17 cellular contexts compared by ENCODE assay signal in genomic region chr6:138450445-138450844, GRCh38. TPM values are rescaled to one million over a fixed set of nuclear protein-coding genes. Genes with fewer than 3 reads are reported as not detected.
A peak's percentile ranks its signal among the peaks of the same experiment; 100 is the strongest.
DNase-seq lines count a peak whose midpoint lies in the region; ATAC-seq lines count a peak whose summit lies in the region.
"Had no signal": no experiment of that assay in that cellular context is flagged by ENCODE, and none has a peak within 500 bp of the region (broad histone marks: within the 10 kb centered on the region; RNA-seq: fewer than 3 reads in every experiment).

No MANE protein-coding gene starts in this region.

- no peak for DNase-seq in COLO829 (ENCODE audit: low spot score)
- DNase-seq in stimulated activated CD4-positive, alpha-beta T cell treated with anti-CD3 and anti-CD28 coated beads, Interleukin-12 subunit alpha, Interleukin-12 subunit beta, amount 100 ng/mL, for 4 hours, result no peak
- no peak for DNase-seq in activated T-helper 1 cell treated with anti-CD3 and anti-CD28 coated beads, Interleukin-12 subunit alpha, Interleukin-12 subunit beta, Interleukin-2, Interleukin-4 antibody, amounts not matched to agents 30 ng/mL and 10 ng/mL and 1 ng/mL, durations not matched to agents 14 hours and 24 hours and 36 hours (ENCODE audit: low spot score)
- DNase-seq: activated naive CD4-positive, alpha-beta T cell treated with anti-CD3 and anti-CD28 coated beads, Interleukin-2, amount 10 ng/mL, durations not matched to agents 7 days and 5 days; body of pancreas; hippocampal formation; NCI-H1092; PC-3; small intestine; stomach; WERI-Rb-1 had no signal

- ATAC-seq in GM18498 (IDR thresholded peaks at IDR 0.05; ENCODE audit: unreplicated experiment) (peak; percentile 57), GM19395 (IDR thresholded peaks at IDR 0.05; ENCODE audit: unreplicated experiment) (peak; percentile 68), HG02885 (IDR thresholded peaks at IDR 0.05; ENCODE audit: poor library complexity, unreplicated experiment) (peak; percentile 69), GM21576 (IDR thresholded peaks at IDR 0.05; ENCODE audit: unreplicated experiment) (no peak)
- ATAC-seq in activated T-helper 17 cell treated with anti-CD3 and anti-CD28 coated beads, Interleukin-2, amount 50 U/mL, for 72 hours (replicated peaks), result peak; percentile 47
- ATAC-seq: body of pancreas, HCT116, PC-3 had no signal

- intact Hi-C loops in activated T-helper 1 cell treated with anti-CD3 and anti-CD28 coated beads, Interleukin-12 subunit alpha, Interleukin-12 subunit beta, Interleukin-2, Interleukin-4 antibody, amounts not matched to agents 30 ng/mL and 10 ng/mL and 1 ng/mL, durations not matched to agents 14 hours and 24 hours and 36 hours (cut with micrococcal nuclease), result no loop called here

- H3K27me3 Mint-ChIP-seq in activated T-helper 17 cell treated with anti-CD3 and anti-CD28 coated beads, Interleukin-2, amount 50 U/mL, for 72 hours, result no peaks in the 10 kb centered on the region
- peaks cover 3% of the 10 kb centered on the region for H3K27me3 Mint-ChIP-seq in activated T-helper 1 cell treated with anti-CD3 and anti-CD28 coated beads, Interleukin-12 subunit alpha, Interleukin-12 subunit beta, Interleukin-2, Interleukin-4 antibody, amounts not matched to agents 30 ng/mL and 10 ng/mL and 1 ng/mL, durations not matched to agents 14 hours and 24 hours and 36 hours (ENCODE audit: insufficient read depth)

- no peak overlapping the region for H3K4me3 Mint-ChIP-seq in activated T-helper 17 cell treated with anti-CD3 and anti-CD28 coated beads, Interleukin-2, amount 50 U/mL, for 72 hours
- H3K4me3 Mint-ChIP-seq in activated T-helper 1 cell treated with anti-CD3 and anti-CD28 coated beads, Interleukin-12 subunit alpha, Interleukin-12 subunit beta, Interleukin-2, Interleukin-4 antibody, amounts not matched to agents 30 ng/mL and 10 ng/mL and 1 ng/mL, durations not matched to agents 14 hours and 24 hours and 36 hours, result no peak overlapping the region
- H3K4me3 Mint-ChIP-seq: activated naive CD4-positive, alpha-beta T cell treated with anti-CD3 and anti-CD28 coated beads, Interleukin-2, amount 10 ng/mL, durations not matched to agents 7 days and 5 days had no signal

- H3K36me3 Mint-ChIP-seq in activated T-helper 17 cell treated with anti-CD3 and anti-CD28 coated beads, Interleukin-2, amount 50 U/mL, for 72 hours (ENCODE audit: low read depth), result no peaks in the 10 kb centered on the region
- H3K36me3 Mint-ChIP-seq in activated T-helper 1 cell treated with anti-CD3 and anti-CD28 coated beads, Interleukin-12 subunit alpha, Interleukin-12 subunit beta, Interleukin-2, Interleukin-4 antibody, amounts not matched to agents 30 ng/mL and 10 ng/mL and 1 ng/mL, durations not matched to agents 14 hours and 24 hours and 36 hours (ENCODE audit: low read depth), result no peaks in the 10 kb centered on the region
- H3K36me3 Mint-ChIP-seq: activated naive CD4-positive, alpha-beta T cell treated with anti-CD3 and anti-CD28 coated beads, Interleukin-2, amount 10 ng/mL, durations not matched to agents 7 days and 5 days had no signal

- peak overlapping the region; percentile 44 for H3K27ac Mint-ChIP-seq in activated T-helper 17 cell treated with anti-CD3 and anti-CD28 coated beads, Interleukin-2, amount 50 U/mL, for 72 hours
- H3K27ac Mint-ChIP-seq in activated T-helper 1 cell treated with anti-CD3 and anti-CD28 coated beads, Interleukin-12 subunit alpha, Interleukin-12 subunit beta, Interleukin-2, Interleukin-4 antibody, amounts not matched to agents 30 ng/mL and 10 ng/mL and 1 ng/mL, durations not matched to agents 14 hours and 24 hours and 36 hours, result no peak overlapping the region
- H3K27ac Mint-ChIP-seq: activated naive CD4-positive, alpha-beta T cell treated with anti-CD3 and anti-CD28 coated beads, Interleukin-2, amount 10 ng/mL, durations not matched to agents 7 days and 5 days had no signal

- H3K9me3 Mint-ChIP-seq in activated T-helper 17 cell treated with anti-CD3 and anti-CD28 coated beads, Interleukin-2, amount 50 U/mL, for 72 hours, result no peaks in the 10 kb centered on the region
- H3K9me3 Mint-ChIP-seq in activated T-helper 1 cell treated with anti-CD3 and anti-CD28 coated beads, Interleukin-12 subunit alpha, Interleukin-12 subunit beta, Interleukin-2, Interleukin-4 antibody, amounts not matched to agents 30 ng/mL and 10 ng/mL and 1 ng/mL, durations not matched to agents 14 hours and 24 hours and 36 hours, result no peaks in the 10 kb centered on the region
- H3K9me3 Mint-ChIP-seq: activated naive CD4-positive, alpha-beta T cell treated with anti-CD3 and anti-CD28 coated beads, Interleukin-2, amount 10 ng/mL, durations not matched to agents 7 days and 5 days had no signal

- peaks cover 23% of the 10 kb centered on the region for H3K4me1 Mint-ChIP-seq in activated T-helper 17 cell treated with anti-CD3 and anti-CD28 coated beads, Interleukin-2, amount 50 U/mL, for 72 hours
- H3K4me1 Mint-ChIP-seq in activated T-helper 1 cell treated with anti-CD3 and anti-CD28 coated beads, Interleukin-12 subunit alpha, Interleukin-12 subunit beta, Interleukin-2, Interleukin-4 antibody, amounts not matched to agents 30 ng/mL and 10 ng/mL and 1 ng/mL, durations not matched to agents 14 hours and 24 hours and 36 hours (ENCODE audit: low read depth), result peaks cover 10% of the 10 kb centered on the region

RNA-seq across cellular contexts. Expression of gene HEBP2, which starts 46.4 kb away (rescaled TPM):
- total RNA-seq in activated T-helper 17 cell treated with anti-CD3 and anti-CD28 coated beads, Interleukin-2, amount 50 U/mL, for 72 hours, result 10 to 100 TPM; 28.6 to 44.7 TPM
- total RNA-seq in activated T-helper 1 cell treated with anti-CD3 and anti-CD28 coated beads, Interleukin-12 subunit alpha, Interleukin-12 subunit beta, Interleukin-2, Interleukin-4 antibody, amounts not matched to agents 30 ng/mL and 10 ng/mL and 1 ng/mL, durations not matched to agents 14 hours and 24 hours and 36 hours, result 18.9 and 21.4 TPM in 2 replicates

RNA-seq across cellular contexts. Expression of gene NHSL1, which starts 48.8 kb away (rescaled TPM):
- total RNA-seq in activated T-helper 17 cell treated with anti-CD3 and anti-CD28 coated beads, Interleukin-2, amount 50 U/mL, for 72 hours, result 1 to 10 TPM in 1 of 2 donors, under 1 TPM in 1; 0.82 to 1.1 TPM
- 0.49 and 0.86 TPM in 2 replicates for total RNA-seq in activated T-helper 1 cell treated with anti-CD3 and anti-CD28 coated beads, Interleukin-12 subunit alpha, Interleukin-12 subunit beta, Interleukin-2, Interleukin-4 antibody, amounts not matched to agents 30 ng/mL and 10 ng/mL and 1 ng/mL, durations not matched to agents 14 hours and 24 hours and 36 hours
